ENCODE assay signal across 9 cellular contexts in the genomic region with DNA sequence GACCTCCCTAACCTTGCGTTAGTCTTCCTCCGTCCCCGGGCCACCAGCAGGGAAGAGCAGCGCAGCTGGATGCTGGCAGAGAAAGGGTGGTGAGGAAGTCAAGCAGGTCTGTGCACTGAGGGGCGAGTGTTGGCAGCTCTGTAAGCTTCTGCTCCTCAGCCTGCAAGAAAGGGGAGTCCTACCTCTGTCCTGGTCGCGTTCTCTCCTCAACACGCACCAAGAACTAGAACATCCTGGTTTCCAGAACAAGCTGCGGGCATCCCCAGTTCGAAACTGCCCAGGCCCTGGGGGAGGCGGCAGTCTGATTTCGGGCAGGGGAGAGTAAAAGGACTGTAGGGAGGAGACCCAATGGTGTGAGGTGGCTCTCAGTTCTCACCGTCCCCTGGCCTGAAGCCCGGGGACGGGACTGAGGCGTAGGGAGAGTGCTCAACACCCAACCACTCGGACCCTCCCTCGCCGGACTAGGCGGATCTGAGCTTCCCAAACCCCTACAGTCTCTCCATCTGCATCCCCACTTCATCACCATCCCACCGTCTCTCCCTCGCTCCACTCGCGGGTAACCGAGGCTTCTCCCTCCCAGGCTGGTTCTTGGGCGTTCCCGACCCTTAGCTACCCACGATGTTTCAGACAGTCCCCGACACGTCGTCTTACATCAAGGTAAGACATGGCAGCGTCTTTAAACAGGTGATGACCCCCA. TPM values are rescaled to one million over a fixed set of nuclear protein-coding genes. Genes with fewer than 3 reads are reported as not detected.
DNase-seq lines count a peak whose midpoint lies in the region; ATAC-seq, FAIRE-seq and TF ChIP-seq lines count a peak whose summit lies in the region.
"Had no signal": no experiment of that assay in that cellular context is flagged by ENCODE, and none has a peak within 500 bp of the region (broad histone marks: within the 10 kb centered on the region; RNA-seq: fewer than 3 reads in every experiment).

No MANE protein-coding gene starts in this region.

- peaks cover 38% of the 10 kb centered on the region for H3K4me1 Mint-ChIP-seq in activated T-cell treated with anti-CD3 and anti-CD28 coated beads, Interleukin-2, amount 50 U/mL, for 24 hours (ENCODE audit: low read depth)
- peaks cover 37% of the 10 kb centered on the region for H3K4me1 Mint-ChIP-seq in chondrocyte (ENCODE audit: low read depth)

- H3K4me3 ChIP-seq in BLaER1 treated with 17β-estradiol and CSF1 and Interleukin-3, amounts not matched to agents 10 nM and 100 nM = peak overlapping the region; percentile 53 to 69 (median 66)
- peak overlapping the region; percentile 51 for H3K4me3 ChIP-seq in lower lobe of right lung

- H3K27me3 Mint-ChIP-seq in activated T-cell treated with anti-CD3 and anti-CD28 coated beads, Interleukin-2, amount 50 U/mL, for 24 hours = peaks cover 53% of the 10 kb centered on the region
- peaks cover 54% of the 10 kb centered on the region for H3K27me3 Mint-ChIP-seq in chondrocyte (ENCODE audit: low read depth)

- ATAC-seq in GM19452 (IDR thresholded peaks at IDR 0.05; ENCODE audit: unreplicated experiment) (peak; percentile 7), lower lobe of right lung (peak in 1 of 2 donors; percentile 22)

- H4K20me1 ChIP-seq in BLaER1 treated with 17β-estradiol and CSF1 and Interleukin-3, amounts not matched to agents 10 nM and 100 nM = peaks cover 0 to 9% (median 0%) of the 10 kb centered on the region in 11 experiments; a peak in 1 of 22 replicates

- H3K9me3 ChIP-seq in BLaER1 treated with 17β-estradiol and CSF1 and Interleukin-3, amounts not matched to agents 10 nM and 100 nM (replicated peaks in 1 of 11) = peaks cover 0 to 3% (median 0%) of the 10 kb centered on the region in 11 experiments; a peak in 2 of 22 replicates
- H3K9me3 ChIP-seq in lower lobe of right lung = no peaks in the 10 kb centered on the region

- H3K9ac ChIP-seq in BLaER1 treated with 17β-estradiol and CSF1 and Interleukin-3, amounts not matched to agents 10 nM and 100 nM = peak overlapping the region; percentile 66 to 100 (median 86); a peak in 21 of 22 replicates

- peak overlapping the region; percentile 85 to 100 (median 96) for H3K4me2 ChIP-seq in BLaER1 treated with 17β-estradiol and CSF1 and Interleukin-3, amounts not matched to agents 10 nM and 100 nM

- no peak for FAIRE-seq in HTR-8/SVneo (lab: Jason Lieb, UNC)
- FAIRE-seq: TTC549 had no signal

- no peaks in the 10 kb centered on the region for H3K9me3 Mint-ChIP-seq in activated T-cell treated with anti-CD3 and anti-CD28 coated beads, Interleukin-2, amount 50 U/mL, for 24 hours
- no peaks in the 10 kb centered on the region for H3K9me3 Mint-ChIP-seq in chondrocyte (ENCODE audit: low read depth)

- intact Hi-C loops in lower lobe of right lung (cut with DNase I) = no loop called here

- H3K4me3 Mint-ChIP-seq in activated T-cell treated with anti-CD3 and anti-CD28 coated beads, Interleukin-2, amount 50 U/mL, for 24 hours = peak overlapping the region; percentile 80
- no peak overlapping the region for H3K4me3 Mint-ChIP-seq in chondrocyte (ENCODE audit: unreplicated experiment)

- no peaks in the 10 kb centered on the region for H3K36me3 Mint-ChIP-seq in activated T-cell treated with anti-CD3 and anti-CD28 coated beads, Interleukin-2, amount 50 U/mL, for 24 hours (ENCODE audit: low read depth)
- H3K36me3 Mint-ChIP-seq in chondrocyte (ENCODE audit: low read depth) = no peaks in the 10 kb centered on the region

- peaks cover 69 to 97% (median 95%) of the 10 kb centered on the region in 10 experiments for H3K4me1 ChIP-seq in BLaER1 treated with 17β-estradiol and CSF1 and Interleukin-3, amounts not matched to agents 10 nM and 100 nM
- H3K4me1 ChIP-seq in lower lobe of right lung = peaks cover 45% of the 10 kb centered on the region

- peaks cover 0 to 12% (median 0%) of the 10 kb centered on the region in 11 experiments; a peak in 2 of 22 replicates for H3K36me3 ChIP-seq in BLaER1 treated with 17β-estradiol and CSF1 and Interleukin-3, amounts not matched to agents 10 nM and 100 nM
- H3K36me3 ChIP-seq in lower lobe of right lung = no peaks in the 10 kb centered on the region

- TF ChIP-seq CTCF in lower lobe of right lung (IDR thresholded peaks at IDR 0.05) (no peak), chondrocyte (IDR thresholded peaks at IDR 0.05) (no peak)

- peak; percentile 59 for DNase-seq in activated T-cell treated with anti-CD3 and anti-CD28 coated beads, Interleukin-2, amount 50 U/mL, for 24 hours
- DNase-seq in lower lobe of right lung (no peak), chondrocyte (ENCODE audit: low spot score) (no peak), kidney glomerular epithelial cell (lab: John Stamatoyannopoulos, UW) (no peak), HTR-8/SVneo (ENCODE audit: insufficient read length, low spot score) (no peak)
- DNase-seq in stimulated activated CD4-positive, alpha-beta T cell treated with anti-CD3 and anti-CD28 coated beads, Interleukin-4, amount 100 ng/mL, for 4 hours = no peak

- peaks cover 52 to 66% (median 57%) of the 10 kb centered on the region in 11 experiments for H3K27me3 ChIP-seq in BLaER1 treated with 17β-estradiol and CSF1 and Interleukin-3, amounts not matched to agents 10 nM and 100 nM
- H3K27me3 ChIP-seq in lower lobe of right lung (ENCODE audit: low read depth) = peaks cover 49% of the 10 kb centered on the region

- peak overlapping the region in 9 of 11 experiments; percentile 16 to 100 (median 91); a peak in 18 of 22 replicates for H3K27ac ChIP-seq in BLaER1 treated with 17β-estradiol and CSF1 and Interleukin-3, amounts not matched to agents 10 nM and 100 nM
- no peak overlapping the region for H3K27ac ChIP-seq in lower lobe of right lung

- no peak overlapping the region for H3K27ac Mint-ChIP-seq in activated T-cell treated with anti-CD3 and anti-CD28 coated beads, Interleukin-2, amount 50 U/mL, for 24 hours
- no peak overlapping the region for H3K27ac Mint-ChIP-seq in chondrocyte (ENCODE audit: unreplicated experiment)

RNA-seq across cellular contexts. Expression of gene FLI1, which starts 7.7 kb away (rescaled TPM):
- total RNA-seq in lower lobe of right lung (64.2 TPM), chondrocyte (9.4 to 22.0 TPM (median 9.9 TPM) in 3 replicates)
